Comparison of ENCODE assay signal across 27 cellular contexts in genomic region chr6:33875696-33876095, GRCh38.
DNase-seq lines count a peak whose midpoint lies in the region; ATAC-seq, FAIRE-seq and TF ChIP-seq lines count a peak whose summit lies in the region.
"Had no signal": no experiment of that assay in that cellular context is flagged by ENCODE, and none has a peak within 500 bp of the region (broad histone marks: within the 10 kb centered on the region; RNA-seq: fewer than 3 reads in every experiment).

No MANE protein-coding gene starts in this region.

- no peak for ATAC-seq in GM23338
- ATAC-seq: mucosa of descending colon, T-cell, WTC11 had no signal

- H3K9me2 ChIP-seq in Loucy (replicated peaks; ENCODE audit: low read depth, low read length) (no peaks in the 10 kb centered on the region), GM23338 (ENCODE audit: insufficient read depth) (0 out of 2 replicates have a peak, but pooled peaks cover 5% of the 10 kb centered on the region)

- H3K4me3 ChIP-seq in Loucy (ENCODE audit: low read length, poor library complexity, severe bottlenecking) (no peak overlapping the region), SJCRH30 (no peak overlapping the region), colonic mucosa (no peak overlapping the region), GM23338 (no peak overlapping the region)
- H3K4me3 ChIP-seq: breast epithelium, lung, mucosa of descending colon, SJSA1, tibial nerve had no signal

- H3K4me2 ChIP-seq in Loucy (ENCODE audit: low read depth, low read length, poor library complexity, severe bottlenecking) (no peak overlapping the region), GM23338 (no peak overlapping the region)

- H3K9ac ChIP-seq in Loucy (ENCODE audit: low read depth, low read length, poor library complexity, severe bottlenecking) (peak overlapping the region; percentile 57), colonic mucosa (ENCODE audit: low read depth in 2 of 2, low read length in 2 of 2) (no peak overlapping the region)

- H3K36me3 ChIP-seq in Loucy (ENCODE audit: insufficient read depth, low read length), result no peaks in the 10 kb centered on the region
- H3K36me3 ChIP-seq in SJCRH30, result no peaks in the 10 kb centered on the region
- H3K36me3 ChIP-seq in colonic mucosa, result no peaks in the 10 kb centered on the region
- no peaks in the 10 kb centered on the region for H3K36me3 ChIP-seq in GM23338 (ENCODE audit: insufficient read depth)
- H3K36me3 ChIP-seq: breast epithelium, SJSA1, tibial nerve had no signal

- no peak overlapping the region for H3K4me3 Mint-ChIP-seq in GM23338
- H3K4me3 Mint-ChIP-seq: activated CD4-positive, alpha-beta T cell treated with anti-CD3 and anti-CD28 coated beads, Interleukin-2, amount 10 ng/mL, durations not matched to agents 24 days and 14 days; activated naive CD8-positive, alpha-beta T cell; nephron progenitor cell; T-cell; WTC11 had no signal

- TF ChIP-seq POLR2A in GM12892 (IDR thresholded peaks at IDR 0.05; ENCODE audit: low read depth, low read length), result no peak

- H3K9me3 ChIP-seq in Loucy (ENCODE audit: insufficient read depth, low read depth, low read length), result no peaks in the 10 kb centered on the region
- H3K9me3 ChIP-seq in SJCRH30 (replicated peaks), result no peaks in the 10 kb centered on the region
- no peaks in the 10 kb centered on the region for H3K9me3 ChIP-seq in colonic mucosa
- H3K9me3 ChIP-seq: breast epithelium, Caco-2, mucosa of descending colon, SJSA1, tibial nerve had no signal

- H3F3A ChIP-seq in Loucy (ENCODE audit: low read depth), result no peaks in the 10 kb centered on the region
- no peaks in the 10 kb centered on the region for H3F3A ChIP-seq in GM23338 (replicated peaks; ENCODE audit: low read depth)

- DNase-seq in DMS 273 (lab: John Stamatoyannopoulos, UW; ENCODE audit: unreplicated experiment), result peak; percentile 86
- peak; percentile 47 to 62 for DNase-seq in SJCRH30
- DNase-seq in myocyte (ENCODE audit: low read depth), result peak; percentile 44
- DNase-seq in colonic mucosa, result no peak
- no peak for DNase-seq in GM12892 (ENCODE audit: insufficient read length)
- DNase-seq in GM23338 (ENCODE audit: low spot score), result no peak
- DNase-seq: activated CD4-positive, alpha-beta T cell treated with anti-CD3 and anti-CD28 coated beads, Interleukin-2, amount 10 ng/mL, durations not matched to agents 24 days and 14 days; activated effector memory CD4-positive, alpha-beta T cell treated with anti-CD3 and anti-CD28 coated beads, Interleukin-2, amount 50 U/mL, for 16 hours; activated T-cell treated with anti-CD3 and anti-CD28 coated beads, Interleukin-2, amount 50 U/mL, for 1 hour; C1 segment of cervical spinal cord; Caco-2; EL; HCEC 1CT; mucosa of descending colon; NCI-H748 treated with DMSO at 0.1 percent for 48 hours; nephron progenitor cell; stimulated activated CD4-positive, alpha-beta T cell treated with anti-CD3 and anti-CD28 coated beads, Interleukin-4, amount 100 ng/mL, for 24 hours; T-cell had no signal

- no peaks in the 10 kb centered on the region for H3K27me3 ChIP-seq in Loucy (ENCODE audit: insufficient read depth, low read length, poor library complexity, severe bottlenecking)
- peaks cover 5% of the 10 kb centered on the region; the same call in 1 of the 2 replicates for H3K27me3 ChIP-seq in SJCRH30
- H3K27me3 ChIP-seq in colonic mucosa, result no peaks in the 10 kb centered on the region
- no peaks in the 10 kb centered on the region for H3K27me3 ChIP-seq in GM23338 (ENCODE audit: insufficient read depth)
- H3K27me3 ChIP-seq: breast epithelium had no signal

- no peak for FAIRE-seq in GM12892 (lab: Jason Lieb, UNC)
- FAIRE-seq: frontal cortex, GM12891 had no signal

- no peak overlapping the region for H3K27ac ChIP-seq in SJCRH30
- H3K27ac ChIP-seq in colonic mucosa, result no peak overlapping the region
- H3K27ac ChIP-seq in GM23338 (ENCODE audit: low read depth), result no peak overlapping the region
- H3K27ac ChIP-seq: breast epithelium, SJSA1, tibial nerve had no signal

- no peaks in the 10 kb centered on the region for H4K20me1 ChIP-seq in Loucy (ENCODE audit: insufficient read depth, low read length, poor library complexity, severe bottlenecking)
- no peaks in the 10 kb centered on the region for H4K20me1 ChIP-seq in GM23338 (replicated peaks; ENCODE audit: insufficient read depth)

- no peaks in the 10 kb centered on the region for H3K9me3 Mint-ChIP-seq in GM23338
- H3K9me3 Mint-ChIP-seq: activated CD4-positive, alpha-beta T cell treated with anti-CD3 and anti-CD28 coated beads, Interleukin-2, amount 10 ng/mL, durations not matched to agents 24 days and 14 days; nephron progenitor cell; T-cell; WTC11 had no signal

- H3K79me2 ChIP-seq in Loucy (ENCODE audit: insufficient read depth, low read length) (no peaks in the 10 kb centered on the region), GM23338 (replicated peaks; ENCODE audit: insufficient read depth) (no peaks in the 10 kb centered on the region)

- H3K27me3 Mint-ChIP-seq in GM23338 (ENCODE audit: insufficient read depth, low read depth, poor library complexity), result peaks cover 6% of the 10 kb centered on the region
- H3K27me3 Mint-ChIP-seq: activated naive CD8-positive, alpha-beta T cell had no signal

- intact Hi-C loops in colonic mucosa (cut with DNase I), result no loop called here

- H3K27ac Mint-ChIP-seq in GM23338, result no peak overlapping the region
- H3K27ac Mint-ChIP-seq: activated CD4-positive, alpha-beta T cell treated with anti-CD3 and anti-CD28 coated beads, Interleukin-2, amount 10 ng/mL, durations not matched to agents 24 days and 14 days; activated naive CD8-positive, alpha-beta T cell; nephron progenitor cell; T-cell; WTC11 had no signal

- peaks cover 68% of the 10 kb centered on the region for H3K4me1 ChIP-seq in Loucy (ENCODE audit: insufficient read depth, low read length, poor library complexity, severe bottlenecking)
- H3K4me1 ChIP-seq in SJCRH30, result peaks cover 2% of the 10 kb centered on the region; the same call in 1 of the 2 replicates
- no peaks in the 10 kb centered on the region for H3K4me1 ChIP-seq in colonic mucosa
- H3K4me1 ChIP-seq in GM23338 (ENCODE audit: insufficient read depth), result peaks cover 11% of the 10 kb centered on the region; the same call in 1 of the 2 replicates
- H3K4me1 ChIP-seq: breast epithelium, SJSA1, tibial nerve had no signal

- TF ChIP-seq CTCF in Loucy (conservative IDR thresholded peaks at IDR 0.05; ENCODE audit: low read length), result no peak
- no peak for TF ChIP-seq CTCF in colonic mucosa (IDR thresholded peaks at IDR 0.05)
- TF ChIP-seq CTCF in GM23338 (conservative IDR thresholded peaks at IDR 0.05; ENCODE audit: low read depth in 2 of 2), result no peak

- H3K36me3 Mint-ChIP-seq in GM23338 (ENCODE audit: low read depth), result no peaks in the 10 kb centered on the region
- H3K36me3 Mint-ChIP-seq: activated naive CD8-positive, alpha-beta T cell; T-cell; WTC11 had no signal

- peaks cover 29% of the 10 kb centered on the region for H3K4me1 Mint-ChIP-seq in GM23338

- H2AFZ ChIP-seq in Loucy (ENCODE audit: low read length), result 0 out of 2 replicates have a peak overlapping the region, but pooled peaks have one; percentile 50
- H2AFZ ChIP-seq in GM23338, result no peak overlapping the region

Comparison
In these comparisons a context has a peak if more than half of its experiments do, and no peak if none do; other contexts are left out.
1. DNase-seq: peak in DMS 273 (single experiment), SJCRH30 (2 of 2) and myocyte (single experiment); none in colonic mucosa (single experiment), GM12892 (single experiment) and GM23338 (single experiment).